ENCODE assay signal across 1 cellular context in the genomic region with DNA sequence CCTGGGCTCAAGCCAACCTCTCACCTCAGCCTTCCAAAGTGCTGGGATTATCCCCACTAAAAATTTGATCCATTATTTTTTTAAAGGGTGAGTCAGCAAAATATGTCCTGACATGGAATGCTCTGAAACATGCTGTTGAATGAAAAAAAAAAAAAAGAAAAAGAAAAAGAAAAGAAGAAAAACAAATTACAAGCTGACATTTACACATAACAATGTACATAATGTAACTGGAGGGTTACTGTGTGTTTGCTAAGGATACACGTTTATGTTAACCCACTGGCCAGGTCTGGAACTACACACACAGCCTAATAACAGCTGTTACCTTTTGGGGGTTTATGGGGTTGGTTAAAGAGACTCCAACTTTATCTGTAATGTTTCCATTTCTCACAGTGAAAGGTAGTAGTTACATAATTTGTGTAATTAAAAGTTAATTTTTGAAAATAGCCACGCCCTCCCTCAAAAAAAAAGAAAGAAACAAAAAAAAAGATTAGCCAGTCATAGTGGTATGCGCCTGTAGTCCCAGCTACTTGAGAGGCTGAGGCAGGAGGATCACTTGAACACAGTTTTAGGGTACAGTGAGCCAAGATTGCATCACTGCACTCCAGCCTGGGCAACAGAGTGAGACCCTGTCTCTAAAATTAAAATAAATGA.
TF ChIP-seq lines count a peak whose summit lies in the region.

No MANE protein-coding gene starts in this region.

TF ChIP-seq in K562, 482 proteins besides CTCF, POLR2A, EP300 and RAD21 (continued from another document):
- TF ChIP-seq MLLT1 (IDR thresholded peaks at IDR 0.05) (no peak), ZSCAN29 (IDR thresholded peaks at IDR 0.05) (no peak), ATF2 (CRISPR knock-in tag; IDR thresholded peaks at IDR 0.05) (no peak), SAFB (IDR thresholded peaks at IDR 0.05; ENCODE audit: borderline replicate concordance, low read depth, low read length) (no peak), MAFF (IDR thresholded peaks at IDR 0.05; ENCODE audit: low read length) (peak; percentile 87), POLR2B (IDR thresholded peaks at IDR 0.05; ENCODE audit: low read depth, partially characterized antibody) (no peak), CEBPG (CRISPR knock-in tag; IDR thresholded peaks at IDR 0.05) (0 out of 2 replicates have a peak, but pooled peaks have one; percentile 21), CEBPG (tag; conservative IDR thresholded peaks at IDR 0.05 in 1 of 2, IDR thresholded peaks at IDR 0.05 in 1 of 2) (no peak)
- TF ChIP-seq, protein P1, sequence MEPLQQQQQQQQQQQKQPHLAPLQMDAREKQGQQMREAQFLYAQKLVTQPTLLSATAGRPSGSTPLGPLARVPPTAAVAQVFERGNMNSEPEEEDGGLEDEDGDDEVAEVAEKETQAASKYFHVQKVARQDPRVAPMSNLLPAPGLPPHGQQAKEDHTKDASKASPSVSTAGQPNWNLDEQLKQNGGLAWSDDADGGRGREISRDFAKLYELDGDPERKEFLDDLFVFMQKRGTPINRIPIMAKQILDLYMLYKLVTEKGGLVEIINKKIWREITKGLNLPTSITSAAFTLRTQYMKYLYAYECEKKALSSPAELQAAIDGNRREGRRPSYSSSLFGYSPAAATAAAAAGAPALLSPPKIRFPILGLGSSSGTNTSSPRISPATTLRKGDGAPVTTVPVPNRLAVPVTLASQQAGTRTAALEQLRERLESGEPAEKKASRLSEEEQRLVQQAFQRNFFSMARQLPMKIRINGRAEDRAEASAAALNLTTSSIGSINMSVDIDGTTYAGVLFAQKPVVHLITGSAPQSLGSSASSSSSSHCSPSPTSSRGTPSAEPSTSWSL (CRISPR knock-in tag; IDR thresholded peaks at IDR 0.05; ENCODE audit: borderline replicate concordance), result no peak
- TF ChIP-seq, protein P2, sequence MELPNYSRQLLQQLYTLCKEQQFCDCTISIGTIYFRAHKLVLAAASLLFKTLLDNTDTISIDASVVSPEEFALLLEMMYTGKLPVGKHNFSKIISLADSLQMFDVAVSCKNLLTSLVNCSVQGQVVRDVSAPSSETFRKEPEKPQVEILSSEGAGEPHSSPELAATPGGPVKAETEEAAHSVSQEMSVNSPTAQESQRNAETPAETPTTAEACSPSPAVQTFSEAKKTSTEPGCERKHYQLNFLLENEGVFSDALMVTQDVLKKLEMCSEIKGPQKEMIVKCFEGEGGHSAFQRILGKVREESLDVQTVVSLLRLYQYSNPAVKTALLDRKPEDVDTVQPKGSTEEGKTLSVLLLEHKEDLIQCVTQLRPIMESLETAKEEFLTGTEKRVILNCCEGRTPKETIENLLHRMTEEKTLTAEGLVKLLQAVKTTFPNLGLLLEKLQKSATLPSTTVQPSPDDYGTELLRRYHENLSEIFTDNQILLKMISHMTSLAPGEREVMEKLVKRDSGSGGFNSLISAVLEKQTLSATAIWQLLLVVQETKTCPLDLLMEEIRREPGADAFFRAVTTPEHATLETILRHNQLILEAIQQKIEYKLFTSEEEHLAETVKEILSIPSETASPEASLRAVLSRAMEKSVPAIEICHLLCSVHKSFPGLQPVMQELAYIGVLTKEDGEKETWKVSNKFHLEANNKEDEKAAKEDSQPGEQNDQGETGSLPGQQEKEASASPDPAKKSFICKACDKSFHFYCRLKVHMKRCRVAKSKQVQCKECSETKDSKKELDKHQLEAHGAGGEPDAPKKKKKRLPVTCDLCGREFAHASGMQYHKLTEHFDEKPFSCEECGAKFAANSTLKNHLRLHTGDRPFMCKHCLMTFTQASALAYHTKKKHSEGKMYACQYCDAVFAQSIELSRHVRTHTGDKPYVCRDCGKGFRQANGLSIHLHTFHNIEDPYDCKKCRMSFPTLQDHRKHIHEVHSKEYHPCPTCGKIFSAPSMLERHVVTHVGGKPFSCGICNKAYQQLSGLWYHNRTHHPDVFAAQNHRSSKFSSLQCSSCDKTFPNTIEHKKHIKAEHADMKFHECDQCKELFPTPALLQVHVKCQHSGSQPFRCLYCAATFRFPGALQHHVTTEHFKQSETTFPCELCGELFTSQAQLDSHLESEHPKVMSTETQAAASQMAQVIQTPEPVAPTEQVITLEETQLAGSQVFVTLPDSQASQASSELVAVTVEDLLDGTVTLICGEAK (IDR thresholded peaks at IDR 0.05), result no peak
- TF ChIP-seq, protein P2 (CRISPR knock-in tag; IDR thresholded peaks at IDR 0.05), result no peak
